Comparison of ENCODE assay signal across 11 cellular contexts in the genomic region with DNA sequence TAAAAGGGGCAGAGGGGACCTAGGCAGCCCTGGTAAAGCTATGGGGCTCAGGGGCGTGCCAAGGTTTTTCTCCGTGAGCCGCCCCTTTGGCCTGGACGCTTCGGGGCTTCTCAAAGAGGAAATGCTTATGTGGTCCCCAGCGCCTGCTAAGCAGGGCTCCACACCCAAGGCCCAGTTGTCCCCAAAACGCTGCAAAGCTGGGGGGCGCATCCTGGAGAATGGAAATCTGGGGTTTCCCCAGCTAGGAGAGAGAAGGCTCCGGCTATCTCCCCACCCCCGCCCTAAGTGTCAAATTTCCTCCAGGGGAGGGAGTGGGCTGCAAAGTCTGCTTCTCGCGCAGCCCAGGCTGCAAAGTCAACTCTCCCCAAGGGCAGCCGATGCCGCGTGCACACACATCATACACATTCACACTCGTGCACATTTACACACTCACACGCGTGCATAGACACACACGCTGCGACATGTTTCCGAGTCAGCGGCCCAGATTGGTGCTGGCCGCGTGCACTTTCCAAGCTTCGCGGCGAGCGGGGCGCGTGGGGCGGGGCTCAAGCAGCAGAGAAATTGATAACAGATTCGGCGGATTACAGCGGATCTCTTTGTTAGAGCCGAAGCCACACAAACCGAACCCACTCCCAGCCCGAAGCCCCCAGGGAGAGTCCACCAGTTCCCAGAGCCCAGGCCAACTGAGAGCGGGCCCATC. TPM values are rescaled to one million over a fixed set of nuclear protein-coding genes. Genes with fewer than 3 reads are reported as not detected.
DNase-seq lines count a peak whose midpoint lies in the region; ATAC-seq and TF ChIP-seq lines count a peak whose summit lies in the region.
"Had no signal": no experiment of that assay in that cellular context is flagged by ENCODE, and none has a peak within 500 bp of the region (broad histone marks: within the 10 kb centered on the region; RNA-seq: fewer than 3 reads in every experiment).

No MANE protein-coding gene starts in this region.

- ATAC-seq in HG02588 (IDR thresholded peaks at IDR 0.05; ENCODE audit: unreplicated experiment) = no peak
- no peak for ATAC-seq in HG03108 (IDR thresholded peaks at IDR 0.05; ENCODE audit: unreplicated experiment)

- H3K4me1 ChIP-seq in left ventricle myocardium inferior (peaks cover 47% of the 10 kb centered on the region), right atrium auricular region (peaks cover 0 to 43% of the 10 kb centered on the region in 2 donors), esophagus (ENCODE audit: control insufficient read depth in 2 of 2, insufficient read depth in 2 of 2, low read length in 1 of 2) (peaks cover 5 to 12% of the 10 kb centered on the region in 2 donors)
- H3K4me1 ChIP-seq: BLaER1 had no signal

- 14 to 23% methylated on average over 38 of the region's 38 CpGs for WGBS in esophagus, 2 donors

- peaks cover 86% of the 10 kb centered on the region for H3K27me3 ChIP-seq in left ventricle myocardium inferior (ENCODE audit: low read depth)
- no peaks in the 10 kb centered on the region for H3K27me3 ChIP-seq in right atrium auricular region
- H3K27me3 ChIP-seq in esophagus (ENCODE audit: control insufficient read depth in 1 of 2, insufficient read depth in 2 of 2, low read length in 2 of 2) = no peaks in the 10 kb centered on the region

- peak overlapping the region; percentile 95 for H3K4me3 Mint-ChIP-seq in nephron progenitor cell

- H3K36me3 ChIP-seq in left ventricle myocardium inferior = no peaks in the 10 kb centered on the region
- H3K36me3 ChIP-seq in right atrium auricular region = no peaks in the 10 kb centered on the region
- no peaks in the 10 kb centered on the region for H3K36me3 ChIP-seq in esophagus (ENCODE audit: control insufficient read depth in 2 of 2, insufficient read depth in 2 of 2, low read length in 1 of 2)
- H3K36me3 ChIP-seq: BLaER1 had no signal

- no peaks in the 10 kb centered on the region for H3K9me3 ChIP-seq in left ventricle myocardium inferior (replicated peaks)
- no peaks in the 10 kb centered on the region for H3K9me3 ChIP-seq in right atrium auricular region
- no peaks in the 10 kb centered on the region for H3K9me3 ChIP-seq in esophagus (ENCODE audit: control insufficient read depth in 2 of 2, insufficient read depth in 1 of 2, low read depth in 1 of 2, low read length in 1 of 2)

- peaks cover 20% of the 10 kb centered on the region for H3K36me3 Mint-ChIP-seq in nephron progenitor cell (ENCODE audit: low read depth)

- intact Hi-C loops in left ventricle myocardium inferior (cut with micrococcal nuclease) = no loop called here

- TF ChIP-seq CTCF in left ventricle myocardium inferior (IDR thresholded peaks at IDR 0.05; ENCODE audit: borderline replicate concordance) (no peak), right atrium auricular region (IDR thresholded peaks at IDR 0.05) (no peak), nephron progenitor cell (IDR thresholded peaks at IDR 0.05) (no peak)

- H3K4me3 ChIP-seq in left ventricle myocardium inferior (peak overlapping the region; percentile 63), right atrium auricular region (peak overlapping the region in 1 of 2 donors; percentile 46), esophagus (ENCODE audit: low read depth in 1 of 2, low read length in 2 of 2) (peak overlapping the region; percentile 14 to 48)
- H3K4me3 ChIP-seq: BLaER1 had no signal

- peak overlapping the region; percentile 88 for H3K27ac Mint-ChIP-seq in nephron progenitor cell

- peaks cover 3% of the 10 kb centered on the region for H3K27me3 Mint-ChIP-seq in nephron progenitor cell (ENCODE audit: low read depth, poor library complexity)

- peaks cover 71% of the 10 kb centered on the region for H3K4me1 Mint-ChIP-seq in nephron progenitor cell

- H3K27ac ChIP-seq in left ventricle myocardium inferior (replicated peaks) = no peak overlapping the region
- no peak overlapping the region for H3K27ac ChIP-seq in right atrium auricular region
- peak overlapping the region in 1 of 2 donors; percentile 51 for H3K27ac ChIP-seq in esophagus (ENCODE audit: low read depth in 2 of 2, low read length in 1 of 2)
- H3K27ac ChIP-seq: BLaER1 had no signal

- H3K9me3 Mint-ChIP-seq in nephron progenitor cell = no peaks in the 10 kb centered on the region

- no peak for DNase-seq in left ventricle myocardium inferior
- DNase-seq in right atrium auricular region (ENCODE audit: low spot score) = no peak
- DNase-seq in nephron progenitor cell = peak; percentile 63
- no peak for DNase-seq in middle frontal gyrus (ENCODE audit: extremely low spot score, low spot score)
- DNase-seq in activated effector memory CD4-positive, alpha-beta T cell treated with anti-CD3 and anti-CD28 coated beads, Interleukin-2, amount 50 U/mL, for 16 hours = no peak
- DNase-seq: activated T-cell treated with anti-CD3 and anti-CD28 coated beads, Interleukin-2, amount 50 U/mL, for 48 hours; T-helper 1 cell had no signal

RNA-seq across cellular contexts. Expression of gene WNT5A, which starts 4.5 kb away (rescaled TPM):
- total RNA-seq in left ventricle myocardium inferior (3.8 TPM), right atrium auricular region (1 to 10 TPM; 2.8 to 8.0 TPM)
- 10 to 100 TPM in 1 of 2 donors, 1 to 10 TPM in 1; 9.1 to 11.1 TPM for polyA plus RNA-seq in esophagus
